1 cellular context compared by ENCODE assay signal in genomic region chr15:80989518-80990478, GRCh38.
TF ChIP-seq lines count a peak whose summit lies in the region.

Gene MESD, minus strand, starts transcription at chr15:80989819. Its CDS starts 28 bp downstream, at chr15:80989791.

TF ChIP-seq in HepG2, 621 proteins besides CTCF, POLR2A, EP300 and RAD21 (continued from another document and continues in another):
- TF ChIP-seq CSRNP2 (CRISPR knock-in tag; conservative IDR thresholded peaks at IDR 0.05; ENCODE audit: low read depth) (no peak), ZUFSP (CRISPR knock-in tag; IDR thresholded peaks at IDR 0.05; ENCODE audit: borderline replicate concordance) (no peak), IKZF4 (CRISPR knock-in tag; IDR thresholded peaks at IDR 0.05; ENCODE audit: borderline replicate concordance, low read depth, not compliant biosample characterization) (peak; percentile 79), ZNF580 (CRISPR knock-in tag; IDR thresholded peaks at IDR 0.05; ENCODE audit: borderline replicate concordance, low read depth) (no peak; the same call in 1 of the 2 replicates), E2F5 (CRISPR knock-in tag; conservative IDR thresholded peaks at IDR 0.05) (0 out of 2 replicates have a peak, but pooled peaks have one; percentile 36), ONECUT2 (CRISPR knock-in tag; IDR thresholded peaks at IDR 0.05) (0 out of 2 replicates have a peak, but pooled peaks have one; percentile 13), ZC3H4 (CRISPR knock-in tag; IDR thresholded peaks at IDR 0.05; ENCODE audit: borderline replicate concordance) (no peak), ZBTB34 (CRISPR knock-in tag; IDR thresholded peaks at IDR 0.05) (no peak), NPAS2 (CRISPR knock-in tag; IDR thresholded peaks at IDR 0.05; ENCODE audit: borderline replicate concordance) (no peak), ZNF484 (CRISPR knock-in tag; IDR thresholded peaks at IDR 0.05; ENCODE audit: borderline replicate concordance, low read depth) (no peak; the same call in 1 of the 2 replicates), ARID5B (CRISPR knock-in tag; IDR thresholded peaks at IDR 0.05) (0 out of 2 replicates have a peak, but pooled peaks have one; percentile 27), ZXDC (CRISPR knock-in tag; IDR thresholded peaks at IDR 0.05) (no peak), ZNF569 (CRISPR knock-in tag; IDR thresholded peaks at IDR 0.05; ENCODE audit: borderline replicate concordance) (no peak), MLLT10 (CRISPR knock-in tag; IDR thresholded peaks at IDR 0.05) (no peak), ZNF296 (CRISPR knock-in tag; conservative IDR thresholded peaks at IDR 0.05) (no peak), DDIT3 (CRISPR knock-in tag; IDR thresholded peaks at IDR 0.05) (no peak), ZC3H13 (CRISPR knock-in tag; IDR thresholded peaks at IDR 0.05) (peak; percentile 45; the same call in 1 of the 2 replicates), PLRG1 (conservative IDR thresholded peaks at IDR 0.05) (no peak), ZFP62 (CRISPR knock-in tag; IDR thresholded peaks at IDR 0.05) (no peak), ZNF768 (CRISPR knock-in tag; IDR thresholded peaks at IDR 0.05) (peak; percentile 55; the same call in 1 of the 2 replicates), ZNF546 (CRISPR knock-in tag; conservative IDR thresholded peaks at IDR 0.05) (no peak), HBP1 (CRISPR knock-in tag; IDR thresholded peaks at IDR 0.05; ENCODE audit: low read depth) (no peak), KLF16 (CRISPR knock-in tag; IDR thresholded peaks at IDR 0.05) (0 out of 4 replicates have a peak, but pooled peaks of 1 of the 2 experiments have one; percentile 58), ZNF430 (CRISPR knock-in tag; IDR thresholded peaks at IDR 0.05) (no peak), TCF12 (IDR thresholded peaks at IDR 0.05) (no peak), TCF12 (CRISPR knock-in tag; IDR thresholded peaks at IDR 0.05) (no peak), ZBTB43 (CRISPR knock-in tag; conservative IDR thresholded peaks at IDR 0.05) (no peak; the same call in 1 of the 2 replicates), SNAI1 (CRISPR knock-in tag; IDR thresholded peaks at IDR 0.05; ENCODE audit: borderline replicate concordance) (no peak), ZSCAN12 (CRISPR knock-in tag; IDR thresholded peaks at IDR 0.05) (no peak)
